In genomic region chr10:90062786-90063185, GRCh38 we compare ENCODE assay signal across 17 cellular contexts.
"Had no signal": no experiment of that assay in that cellular context is flagged by ENCODE, and none has a peak within 500 bp of the region (broad histone marks: within the 10 kb centered on the region; RNA-seq: fewer than 3 reads in every experiment).

No MANE protein-coding gene starts in this region.

- ATAC-seq: activated naive CD4-positive, alpha-beta T cell treated with anti-CD3 and anti-CD28 coated beads, Interleukin-2, amount 50 U/mL, for 72 hours; left ventricle myocardium superior; natural killer cell had no signal

- H3K27ac Mint-ChIP-seq: activated naive CD4-positive, alpha-beta T cell treated with anti-CD3 and anti-CD28 coated beads, Interleukin-2, amount 50 U/mL, for 72 hours; natural killer cell; progenitor cell of endocrine pancreas had no signal

- H3K27me3 Mint-ChIP-seq: progenitor cell of endocrine pancreas had no signal

- H3K4me3 ChIP-seq: adrenal gland, cardiac muscle cell, hepatocyte, upper lobe of left lung had no signal

- H3K4me1 Mint-ChIP-seq: natural killer cell had no signal

- H3K36me3 Mint-ChIP-seq: activated naive CD4-positive, alpha-beta T cell treated with anti-CD3 and anti-CD28 coated beads, Interleukin-2, amount 50 U/mL, for 72 hours; natural killer cell had no signal

- H3K9me3 Mint-ChIP-seq: activated naive CD4-positive, alpha-beta T cell treated with anti-CD3 and anti-CD28 coated beads, Interleukin-2, amount 50 U/mL, for 72 hours had no signal

- DNase-seq: activated CD4-positive, alpha-beta T cell treated with anti-CD3 and anti-CD28 coated beads for 1 hour; activated CD4-positive, alpha-beta T cell treated with anti-CD3 and anti-CD28 coated beads, Interleukin-2, amount 50 U/mL, for 1 hour; activated T-cell treated with anti-CD3 and anti-CD28 coated beads, Interleukin-2, amount 50 U/mL, for 1 hour; adrenal gland; glutamatergic neuron; left ventricle myocardium superior; mammary epithelial cell; midbrain; natural killer cell; stimulated activated CD4-positive, alpha-beta T cell treated with anti-CD3 and anti-CD28 coated beads, Interleukin-1b, Interleukin-23, amount 100 ng/mL, for 48 hours; stimulated activated naive CD4-positive, alpha-beta T cell; T-helper 1 cell; upper lobe of left lung had no signal

- H3K4me3 Mint-ChIP-seq: natural killer cell had no signal
